ENCODE assay signal across 16 cellular contexts in the genomic region with DNA sequence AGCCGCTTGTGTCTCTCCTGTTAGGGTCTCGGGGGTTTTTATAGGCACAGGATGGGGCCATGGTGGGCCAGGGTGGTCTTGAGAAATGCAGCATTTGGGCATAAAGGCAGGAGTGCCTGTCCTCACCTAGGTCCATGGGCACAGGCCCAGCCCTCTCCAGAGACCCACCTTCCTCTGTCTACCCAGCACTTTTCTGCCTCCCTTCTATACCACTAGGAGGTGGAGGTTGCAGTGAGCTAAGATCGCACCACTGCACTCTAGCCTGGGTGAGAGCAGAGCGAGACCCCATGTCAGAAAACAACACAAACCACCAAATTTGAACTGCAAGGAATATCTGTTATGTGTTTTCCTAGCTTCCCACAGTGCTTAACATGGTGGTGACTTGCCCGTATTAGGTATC. TPM values are rescaled to one million over a fixed set of nuclear protein-coding genes. Genes with fewer than 3 reads are reported as not detected.
DNase-seq lines count a peak whose midpoint lies in the region; ATAC-seq, FAIRE-seq and TF ChIP-seq lines count a peak whose summit lies in the region.
"Had no signal": no experiment of that assay in that cellular context is flagged by ENCODE, and none has a peak within 500 bp of the region (broad histone marks: within the 10 kb centered on the region; RNA-seq: fewer than 3 reads in every experiment).

No MANE protein-coding gene starts in this region.

- peaks cover 96% of the 10 kb centered on the region for H3K79me2 ChIP-seq in Karpas-422 (ENCODE audit: low read length)

- no peak overlapping the region for H2BK12ac ChIP-seq in neuronal stem cell (ENCODE audit: low read length)

- H2BK120ac ChIP-seq in neuronal stem cell (ENCODE audit: low read depth, low read length) = no peak overlapping the region

- H3K9me3 Mint-ChIP-seq in WTC11 = no peaks in the 10 kb centered on the region

- H3K4me1 ChIP-seq in Karpas-422 (ENCODE audit: low read length) (peaks cover 55% of the 10 kb centered on the region), neuronal stem cell (ENCODE audit: control insufficient read depth in 2 of 2, insufficient read depth in 1 of 2, low read depth in 1 of 2, low read length in 2 of 2) (no peaks in the 10 kb centered on the region), esophagus muscularis mucosa (peaks cover 0 to 6% (median 5%) of the 10 kb centered on the region in 4 donors)

- H3K18ac ChIP-seq in neuronal stem cell (ENCODE audit: low read length) = no peak overlapping the region

- no CpG with 5 or more reads among the region's 5 CpGs for WGBS in neuronal stem cell (ENCODE audit: extremely low coverage in 2 of 2, insufficient read length in 2 of 2, insufficient replicate concordance in 1 of 2), 2 donors
- WGBS in esophagus muscularis mucosa = 99% methylated on average over 5 of the region's 5 CpGs

- H4K20me1 ChIP-seq in Karpas-422 (ENCODE audit: insufficient read depth, low read depth, low read length) = no peaks in the 10 kb centered on the region

- H3K27ac ChIP-seq in Karpas-422 (ENCODE audit: low read length) (no peak overlapping the region), neuronal stem cell (replicated peaks; ENCODE audit: low read length) (no peak overlapping the region), esophagus muscularis mucosa (replicated peaks in 1 of 4) (no peak overlapping the region)
- H3K27ac ChIP-seq: BLaER1 treated with 17β-estradiol and CSF1 and Interleukin-3, amounts not matched to agents 10 nM and 100 nM; GM23248; HL-60; KMS-11 had no signal

- H3K14ac ChIP-seq in neuronal stem cell (ENCODE audit: low read length) = peak overlapping the region; percentile 21

- peak overlapping the region; percentile 43 for H4K8ac ChIP-seq in neuronal stem cell (ENCODE audit: low read depth, low read length)

- no peaks in the 10 kb centered on the region for H3K9me3 ChIP-seq in Karpas-422 (ENCODE audit: low read length)
- peaks cover 0 to 34% of the 10 kb centered on the region in 2 donors for H3K9me3 ChIP-seq in neuronal stem cell (replicated peaks in 1 of 2; ENCODE audit: control insufficient read depth in 2 of 2, insufficient read depth in 1 of 2, low read depth in 1 of 2, low read length in 2 of 2)
- no peaks in the 10 kb centered on the region for H3K9me3 ChIP-seq in esophagus muscularis mucosa

- H3K4me1 Mint-ChIP-seq in WTC11 = peaks cover 19% of the 10 kb centered on the region

- H3K27ac Mint-ChIP-seq in WTC11 = 0 out of 2 replicates have a peak overlapping the region, but pooled peaks have one; percentile 34

- no peak for FAIRE-seq in RCC 7860 (lab: Jason Lieb, UNC)

- H3K4me3 ChIP-seq in Karpas-422 (ENCODE audit: low read length) (no peak overlapping the region), neuronal stem cell (ENCODE audit: low read length in 2 of 2) (no peak overlapping the region), esophagus muscularis mucosa (no peak overlapping the region)
- H3K4me3 ChIP-seq: BLaER1 treated with 17β-estradiol and CSF1 and Interleukin-3, amounts not matched to agents 10 nM and 100 nM; GM23248 had no signal

- no peak overlapping the region for H3K4ac ChIP-seq in neuronal stem cell (ENCODE audit: low read length)

- no peak overlapping the region for H3K9ac ChIP-seq in Karpas-422 (ENCODE audit: low read length)
- no peak overlapping the region for H3K9ac ChIP-seq in neuronal stem cell (ENCODE audit: low read depth, low read length, poor library complexity)
- H3K9ac ChIP-seq: BLaER1 treated with 17β-estradiol and CSF1 and Interleukin-3, amounts not matched to agents 10 nM and 100 nM; GM23248; KMS-11 had no signal

- CTCF ChIA-PET in WTC11 (lab: Charles Lee) = interaction anchor here (0.8 to 1.4 kb wide), 6 partner anchors 10 to 86 kb away, joined by 3 to 8 read pairs (median 3); no protein-coding TSS in a partner anchor

- H3K4me3 Mint-ChIP-seq in WTC11 = no peak overlapping the region

- intact Hi-C loops in esophagus muscularis mucosa (cut with DNase I) = no loop called here

- no peak overlapping the region for H3K4me2 ChIP-seq in Karpas-422 (ENCODE audit: low read depth, low read length, poor library complexity, severe bottlenecking)
- H3K4me2 ChIP-seq in neuronal stem cell (ENCODE audit: insufficient read depth, low read length, poor library complexity, severe bottlenecking) = no peak overlapping the region
- H3K4me2 ChIP-seq: BLaER1 treated with 17β-estradiol and CSF1 and Interleukin-3, amounts not matched to agents 10 nM and 100 nM; KMS-11 had no signal

- no peaks in the 10 kb centered on the region for H3K9me2 ChIP-seq in Karpas-422 (replicated peaks; ENCODE audit: insufficient read depth, low read length)

- no peak for TF ChIP-seq EP300 in esophagus muscularis mucosa (IDR thresholded peaks at IDR 0.05)

- H3K27me3 ChIP-seq in Karpas-422 (ENCODE audit: low read length) (no peaks in the 10 kb centered on the region), neuronal stem cell (ENCODE audit: control insufficient read depth in 3 of 3, insufficient read depth in 3 of 3, low read depth in 1 of 3, low read length in 3 of 3) (no peaks in the 10 kb centered on the region), esophagus muscularis mucosa (no peaks in the 10 kb centered on the region)
- H3K27me3 ChIP-seq: BLaER1 treated with 17β-estradiol and CSF1 and Interleukin-3, amounts not matched to agents 10 nM and 100 nM had no signal

- TF ChIP-seq POLR2A in esophagus muscularis mucosa (IDR thresholded peaks at IDR 0.05; ENCODE audit: low read depth) = no peak

- TF ChIP-seq CTCF in GM12872 (IDR thresholded peaks at IDR 0.05; ENCODE audit: insufficient read depth, low read depth, low read length) = peak; percentile 27; the same call in 1 of the 3 replicates
- TF ChIP-seq CTCF in WTC11 (IDR thresholded peaks at IDR 0.05) = no peak
- no peak for TF ChIP-seq CTCF in esophagus muscularis mucosa (IDR thresholded peaks at IDR 0.05)

- H2AK5ac ChIP-seq in neuronal stem cell (ENCODE audit: low read depth, low read length) = no peak overlapping the region

- H3K79me1 ChIP-seq in neuronal stem cell (ENCODE audit: low read depth, low read length) = peaks cover 6% of the 10 kb centered on the region

- DNase-seq in Karpas-422 (peak; percentile 60), WTC11 (ENCODE audit: low spot score) (no peak), neuronal stem cell (ENCODE audit: low spot score) (no peak), RCC 7860 (ENCODE audit: low spot score) (no peak), UCSD-AML1 (lab: John Stamatoyannopoulos, UW; ENCODE audit: unreplicated experiment) (no peak), esophagus muscularis mucosa (ENCODE audit: extremely low spot score) (no peak)
- DNase-seq in activated CD4-positive, CD25-positive, alpha-beta regulatory T cell treated with anti-CD3 and anti-CD28 coated beads, Interleukin-2, amount 50 U/mL, for 72 hours = no peak
- DNase-seq: DMS 273 treated with DMSO at 0.1 percent for 48 hours, GM23248, NCI-H1417, NCI-H2029 treated with DMSO at 0.1 percent for 48 hours, NCI-H510A had no signal

- peaks cover 15% of the 10 kb centered on the region; the same call in 1 of the 2 replicates for H3K36me3 Mint-ChIP-seq in WTC11

- H2BK5ac ChIP-seq in neuronal stem cell (ENCODE audit: low read length) = no peak overlapping the region

- no peak overlapping the region for H2BK15ac ChIP-seq in neuronal stem cell (ENCODE audit: low read length)

- no peaks in the 10 kb centered on the region for H3K27me3 Mint-ChIP-seq in WTC11 (ENCODE audit: low read depth)

- ATAC-seq in WTC11 = peak; percentile 97

- H3K36me3 ChIP-seq in Karpas-422 (ENCODE audit: insufficient read depth, low read length) (peaks cover 4% of the 10 kb centered on the region; the same call in 1 of the 2 replicates), neuronal stem cell (replicated peaks in 1 of 2; ENCODE audit: control insufficient read depth in 2 of 2, insufficient read depth in 2 of 2, low read length in 2 of 2) (peaks cover 0 to 42% of the 10 kb centered on the region in 2 donors), esophagus muscularis mucosa (no peaks in the 10 kb centered on the region)

- H4K91ac ChIP-seq in neuronal stem cell (ENCODE audit: low read depth, low read length, poor library complexity) = no peak overlapping the region

- H2AFZ ChIP-seq in Karpas-422 (ENCODE audit: low read length) (no peak overlapping the region), neuronal stem cell (ENCODE audit: low read length) (no peak overlapping the region)
- H2AFZ ChIP-seq: GM23248 had no signal

- peak overlapping the region; percentile 65 for H3K23ac ChIP-seq in neuronal stem cell (ENCODE audit: low read depth, low read length, poor library complexity)

- POLR2A ChIA-PET in WTC11 (lab: Charles Lee) = no interaction called here

TF ChIP-seq in WTC11, 78 proteins besides CTCF, POLR2A, EP300 and RAD21 (continues in another document):
- TF ChIP-seq, protein P1, sequence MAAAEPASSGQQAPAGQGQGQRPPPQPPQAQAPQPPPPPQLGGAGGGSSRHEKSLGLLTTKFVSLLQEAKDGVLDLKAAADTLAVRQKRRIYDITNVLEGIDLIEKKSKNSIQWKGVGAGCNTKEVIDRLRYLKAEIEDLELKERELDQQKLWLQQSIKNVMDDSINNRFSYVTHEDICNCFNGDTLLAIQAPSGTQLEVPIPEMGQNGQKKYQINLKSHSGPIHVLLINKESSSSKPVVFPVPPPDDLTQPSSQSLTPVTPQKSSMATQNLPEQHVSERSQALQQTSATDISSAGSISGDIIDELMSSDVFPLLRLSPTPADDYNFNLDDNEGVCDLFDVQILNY (CRISPR knock-in tag; IDR thresholded peaks at IDR 0.05) = no peak
- TF ChIP-seq KAT7 (CRISPR knock-in tag; IDR thresholded peaks at IDR 0.05; ENCODE audit: borderline replicate concordance) = no peak

RNA-seq across cellular contexts. Expression of a gene that starts 38.0 kb away (rescaled TPM):
- 25.3 and 55.6 TPM in 2 replicates for total RNA-seq in Karpas-422 (2014; rRNA removed; shearing (Covaris generic); ENCODE audit: low replicate concordance)
- total RNA-seq in WTC11 (2021) (26.1 to 28.6 TPM (median 28.0 TPM) in 3 replicates), esophagus muscularis mucosa (10 to 100 TPM; 15.0 to 19.4 (median 16.6) TPM)
- 15.8 TPM for polyA plus RNA-seq in neuronal stem cell (2013, experiment 1 of 2)
- polyA plus RNA-seq in neuronal stem cell (2013, experiment 2 of 2) = 17.0 TPM

RNA-seq across cellular contexts. Expression of a gene that starts 53.3 kb away (rescaled TPM):
- total RNA-seq in Karpas-422 (2014; rRNA removed; shearing (Covaris generic); ENCODE audit: low replicate concordance) = 50.4 and 148 TPM in 2 replicates
- 15.0 to 15.9 TPM (median 15.2 TPM) in 3 replicates for total RNA-seq in WTC11 (2021)
- polyA plus RNA-seq in neuronal stem cell (2013, experiment 1 of 2) = 18.1 TPM
- polyA plus RNA-seq in neuronal stem cell (2013, experiment 2 of 2) = 18.0 TPM
- total RNA-seq in esophagus muscularis mucosa = 10 to 100 TPM; 13.7 to 16.8 (median 14.8) TPM
